8 cellular contexts compared by ENCODE assay signal in genomic region chr9:5628183-5628529, GRCh38. TPM values are rescaled to one million over a fixed set of nuclear protein-coding genes. Genes with fewer than 3 reads are reported as not detected.
DNase-seq lines count a peak whose midpoint lies in the region; ATAC-seq and TF ChIP-seq lines count a peak whose summit lies in the region.

No MANE protein-coding gene starts in this region.

- no peak for TF ChIP-seq CTCF in GM12865 (IDR thresholded peaks at IDR 0.05; ENCODE audit: insufficient read depth, low read depth, low read length, missing control alignments)
- no peak for TF ChIP-seq CTCF in fibroblast of mammary gland (conservative IDR thresholded peaks at IDR 0.05; ENCODE audit: control insufficient read depth, insufficient read depth, low read depth, low read length)
- TF ChIP-seq CTCF in retinal pigment epithelial cell (conservative IDR thresholded peaks at IDR 0.05; ENCODE audit: low read depth, low read length) = no peak

- DNase-seq in GM12865 (ENCODE audit: low read depth) (no peak), SK-N-DZ (ENCODE audit: low spot score) (peak; percentile 0), fibroblast of mammary gland (ENCODE audit: low read depth) (no peak), retinal pigment epithelial cell (ENCODE audit: low read depth) (no peak), NCI-H2196 treated with DMSO at 0.1 percent for 48 hours (lab: John Stamatoyannopoulos, UW; ENCODE audit: unreplicated experiment) (no peak), NCI-H1436 (lab: John Stamatoyannopoulos, UW) (no peak), cerebellar nuclear complex (lab: John Stamatoyannopoulos, UW) (no peak)

- H3K4me3 ChIP-seq in GM12865 (ENCODE audit: low read depth, low read length) (peak overlapping the region; percentile 80), fibroblast of mammary gland (ENCODE audit: control insufficient read depth, low read depth, low read length) (peak overlapping the region; percentile 89), retinal pigment epithelial cell (ENCODE audit: low read length) (peak overlapping the region; percentile 78)

- ATAC-seq in GM19455 (IDR thresholded peaks at IDR 0.05; ENCODE audit: unreplicated experiment) = no peak

RNA-seq across cellular contexts. Expression of gene RIC1, which starts 0.8 kb away (rescaled TPM):
- 7.2 and 12.7 TPM in 2 replicates for polyA plus RNA-seq in SK-N-DZ (2014; cell fraction: cytosol; rRNA removed)
- 10.6 and 29.7 TPM in 2 replicates for polyA plus RNA-seq in SK-N-DZ (2014; cell fraction: nucleus; rRNA removed)
